In the genomic region with DNA sequence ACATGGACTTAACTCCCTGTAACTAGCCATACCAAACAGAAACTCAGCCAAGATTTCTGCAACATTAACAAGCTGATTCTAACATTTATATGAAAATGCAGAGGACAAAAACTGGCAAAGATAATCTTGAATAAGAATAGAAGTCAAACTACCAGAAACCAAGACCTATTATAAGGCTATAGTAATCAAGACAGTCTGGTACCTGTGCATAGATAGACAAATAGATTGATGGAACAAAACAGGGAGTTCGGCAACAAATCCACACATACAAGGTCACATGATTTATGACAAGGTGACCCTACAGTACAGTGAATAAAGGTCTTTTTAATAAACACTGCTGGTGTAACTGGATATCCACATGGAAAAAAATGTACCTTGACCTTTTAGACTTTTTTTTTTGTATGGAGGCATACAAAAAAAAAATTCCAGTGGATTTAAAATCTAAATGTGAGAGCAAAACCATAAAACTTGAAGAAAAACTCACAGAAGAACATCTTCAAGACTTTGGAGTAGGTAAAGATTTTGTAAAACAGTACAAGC, we compare ENCODE assay signal across 20 cellular contexts. TPM values are rescaled to one million over a fixed set of nuclear protein-coding genes. Genes with fewer than 3 reads are reported as not detected.
DNase-seq lines count a peak whose midpoint lies in the region; FAIRE-seq and TF ChIP-seq lines count a peak whose summit lies in the region.
"Had no signal": no experiment of that assay in that cellular context is flagged by ENCODE, and none has a peak within 500 bp of the region (broad histone marks: within the 10 kb centered on the region; RNA-seq: fewer than 3 reads in every experiment).

No MANE protein-coding gene starts in this region.

- no peak overlapping the region for H3K4me3 Mint-ChIP-seq in activated T-helper 1 cell treated with anti-CD3 and anti-CD28 coated beads, Interleukin-12 subunit alpha, Interleukin-12 subunit beta, Interleukin-2, Interleukin-4 antibody, amounts not matched to agents 30 ng/mL and 10 ng/mL and 1 ng/mL, durations not matched to agents 14 hours and 24 hours and 36 hours
- H3K4me3 Mint-ChIP-seq: HFFc6 had no signal

- no peak for TF ChIP-seq CTCF in OCI-LY7 (conservative IDR thresholded peaks at IDR 0.05; ENCODE audit: low read length)
- no peak for TF ChIP-seq CTCF in keratinocyte (optimal IDR thresholded peaks at IDR 0.05 in 1 of 3, IDR thresholded peaks at IDR 0.05 in 1 of 3, conservative IDR thresholded peaks at IDR 0.05 in 1 of 3; ENCODE audit: extremely low read depth in 1 of 3, insufficient read depth in 2 of 3, low read length in 3 of 3)

- no peak for FAIRE-seq in keratinocyte (lab: Jason Lieb, UNC)
- FAIRE-seq: A549, GM12891, GM19239, HTR-8/SVneo had no signal

- H3K36me3 ChIP-seq in HAP-1 (replicated peaks) (no peaks in the 10 kb centered on the region), OCI-LY7 (ENCODE audit: insufficient read depth, low read length) (peaks cover 19% of the 10 kb centered on the region), keratinocyte (ENCODE audit: control insufficient read depth in 2 of 2, extremely low read depth in 1 of 2, insufficient read depth in 2 of 2, low read length in 2 of 2) (no peaks in the 10 kb centered on the region)

- H3K27ac Mint-ChIP-seq in activated T-helper 1 cell treated with anti-CD3 and anti-CD28 coated beads, Interleukin-12 subunit alpha, Interleukin-12 subunit beta, Interleukin-2, Interleukin-4 antibody, amounts not matched to agents 30 ng/mL and 10 ng/mL and 1 ng/mL, durations not matched to agents 14 hours and 24 hours and 36 hours, result no peak overlapping the region
- H3K27ac Mint-ChIP-seq: CD4-positive, alpha-beta T cell; HFFc6 had no signal

- H3K9me1 ChIP-seq in keratinocyte (ENCODE audit: control insufficient read depth, extremely low read depth, insufficient read depth, low read length), result no peaks in the 10 kb centered on the region

- peaks cover 26% of the 10 kb centered on the region for H3K4me1 ChIP-seq in HAP-1
- H3K4me1 ChIP-seq in OCI-LY7 (ENCODE audit: insufficient read depth, low read length, poor library complexity, severe bottlenecking), result peaks cover 32% of the 10 kb centered on the region
- H3K4me1 ChIP-seq in keratinocyte (ENCODE audit: control insufficient read depth, extremely low read depth, insufficient read depth, low read length), result peaks cover 10% of the 10 kb centered on the region

- no peak overlapping the region for H3K9ac ChIP-seq in keratinocyte (ENCODE audit: control insufficient read depth, extremely low read depth, insufficient read depth, low read length)
- H3K9ac ChIP-seq: GM23248 had no signal

- peak overlapping the region; percentile 36 for H3K4me2 ChIP-seq in OCI-LY7 (ENCODE audit: low read length)
- H3K4me2 ChIP-seq in keratinocyte (ENCODE audit: control insufficient read depth, extremely low read depth, insufficient read depth, low read depth, low read length), result no peak overlapping the region
- H3K4me2 ChIP-seq: A549 had no signal

- dilution Hi-C loops in keratinocyte (cut with MboI; ENCODE audit: extremely low pct_ligation_motif_present, low sequenced_read_pairs), result no loop called here

- H3K27me3 Mint-ChIP-seq in activated T-helper 1 cell treated with anti-CD3 and anti-CD28 coated beads, Interleukin-12 subunit alpha, Interleukin-12 subunit beta, Interleukin-2, Interleukin-4 antibody, amounts not matched to agents 30 ng/mL and 10 ng/mL and 1 ng/mL, durations not matched to agents 14 hours and 24 hours and 36 hours (ENCODE audit: insufficient read depth), result peaks cover 12% of the 10 kb centered on the region
- H3K27me3 Mint-ChIP-seq: CD4-positive, alpha-beta T cell had no signal

- H3K4me3 ChIP-seq in HAP-1, result no peak overlapping the region
- no peak overlapping the region for H3K4me3 ChIP-seq in OCI-LY7 (ENCODE audit: low read depth, low read length, poor library complexity, severe bottlenecking)
- no peak overlapping the region for H3K4me3 ChIP-seq in keratinocyte (ENCODE audit: control insufficient read depth in 2 of 3, extremely low read depth in 1 of 3, insufficient read depth in 2 of 3, low read depth in 1 of 3, low read length in 3 of 3)
- H3K4me3 ChIP-seq: A549, GM23248 had no signal

- BruUV-seq in OCI-LY7 (replicated peaks; lab: Mats Ljungman, UMichigan), result no TSS peak

- CTCF ChIA-PET in OCI-LY7 (lab: Charles Lee; ENCODE audit: unreplicated experiment), result no interaction called here

- intact Hi-C loops in OCI-LY7 (cut with micrococcal nuclease; ENCODE audit: unreplicated experiment), result loop anchor here (5.0 kb wide), 2 partner anchors 53 to 88 kb away; no protein-coding TSS in a partner anchor
- intact Hi-C loops in activated T-helper 1 cell treated with anti-CD3 and anti-CD28 coated beads, Interleukin-12 subunit alpha, Interleukin-12 subunit beta, Interleukin-2, Interleukin-4 antibody, amounts not matched to agents 30 ng/mL and 10 ng/mL and 1 ng/mL, durations not matched to agents 14 hours and 24 hours and 36 hours (cut with micrococcal nuclease), result loop anchor here (5.0 kb wide), 2 partner anchors 1228 to 1388 kb away; a partner anchor contains a TSS

- no peaks in the 10 kb centered on the region for H3K9me3 ChIP-seq in HAP-1
- H3K9me3 ChIP-seq in OCI-LY7 (ENCODE audit: low read length), result no peaks in the 10 kb centered on the region
- H3K9me3 ChIP-seq in keratinocyte (ENCODE audit: control insufficient read depth, low read depth, low read length), result no peaks in the 10 kb centered on the region
- H3K9me3 ChIP-seq: A549, Caco-2 had no signal

- H3K27ac ChIP-seq in OCI-LY7 (ENCODE audit: low read depth, low read length, poor library complexity, severe bottlenecking) (no peak overlapping the region), keratinocyte (ENCODE audit: control insufficient read depth, insufficient read depth, low read length) (no peak overlapping the region)
- H3K27ac ChIP-seq: 22Rv1, A549, C4-2B, GM23248 had no signal

- H2AFZ ChIP-seq in OCI-LY7 (ENCODE audit: low read length), result peak overlapping the region; percentile 96
- H2AFZ ChIP-seq in keratinocyte (ENCODE audit: control insufficient read depth, low read length), result peak overlapping the region; percentile 43
- H2AFZ ChIP-seq: GM23248 had no signal

- H4K20me1 ChIP-seq in OCI-LY7 (ENCODE audit: insufficient read depth, low read length) (peaks cover 11% of the 10 kb centered on the region), keratinocyte (ENCODE audit: control insufficient read depth, extremely low read depth, insufficient read depth, low read length) (no peaks in the 10 kb centered on the region)

- in situ Hi-C loops in HAP-1 (cut with MboI; ENCODE audit: low sequenced_read_pairs), result no loop called here

- H3K79me2 ChIP-seq in OCI-LY7 (ENCODE audit: insufficient read depth, low read depth, low read length) (peaks cover 22% of the 10 kb centered on the region), keratinocyte (ENCODE audit: control insufficient read depth, insufficient read depth, low read length) (peaks cover 20% of the 10 kb centered on the region)

- peaks cover 19% of the 10 kb centered on the region for H3K4me1 Mint-ChIP-seq in activated T-helper 1 cell treated with anti-CD3 and anti-CD28 coated beads, Interleukin-12 subunit alpha, Interleukin-12 subunit beta, Interleukin-2, Interleukin-4 antibody, amounts not matched to agents 30 ng/mL and 10 ng/mL and 1 ng/mL, durations not matched to agents 14 hours and 24 hours and 36 hours (ENCODE audit: low read depth)

- POLR2A ChIA-PET in OCI-LY7 (lab: Charles Lee), result interaction anchor here (0.6 to 0.9 kb wide), 5 partner anchors 42 to 360 kb away, joined by 3 to 5 read pairs (median 4); no protein-coding TSS in a partner anchor

- no peaks in the 10 kb centered on the region for H3K9me3 Mint-ChIP-seq in activated T-helper 1 cell treated with anti-CD3 and anti-CD28 coated beads, Interleukin-12 subunit alpha, Interleukin-12 subunit beta, Interleukin-2, Interleukin-4 antibody, amounts not matched to agents 30 ng/mL and 10 ng/mL and 1 ng/mL, durations not matched to agents 14 hours and 24 hours and 36 hours
- H3K9me3 Mint-ChIP-seq: CD4-positive, alpha-beta T cell; HFFc6 had no signal

- peak; percentile 3 for DNase-seq in NCI-H146 (lab: John Stamatoyannopoulos, UW)
- no peak for DNase-seq in NCI-H146 treated with DMSO at 0.1 percent for 48 hours (lab: John Stamatoyannopoulos, UW; ENCODE audit: unreplicated experiment)
- peak; percentile 21 to 93 for DNase-seq in HAP-1 (ENCODE audit: low spot score in 2 of 2)
- no peak for DNase-seq in OCI-LY7 (ENCODE audit: low spot score)
- no peak for DNase-seq in keratinocyte (ENCODE audit: low read depth, low spot score)
- no peak for DNase-seq in activated CD4-positive, alpha-beta T cell treated with anti-CD3 and anti-CD28 coated beads, Interleukin-2, amount 50 U/mL, for 4 hours
- DNase-seq in activated T-helper 1 cell treated with anti-CD3 and anti-CD28 coated beads, Interleukin-12 subunit alpha, Interleukin-12 subunit beta, Interleukin-2, Interleukin-4 antibody, amounts not matched to agents 30 ng/mL and 10 ng/mL and 1 ng/mL, durations not matched to agents 14 hours and 24 hours and 36 hours (ENCODE audit: low spot score), result no peak
- DNase-seq in stimulated activated naive CD4-positive, alpha-beta T cell treated with Interleukin-2 at 50 U/mL for 16 hours (lab: John Stamatoyannopoulos, UW), result no peak
- DNase-seq: AML-193; Caco-2; CD4-positive, alpha-beta T cell; GM23248; HCEC 1CT; HFFc6 had no signal

- H3K27me3 ChIP-seq in HAP-1 (ENCODE audit: low read depth) (no peaks in the 10 kb centered on the region), keratinocyte (ENCODE audit: control insufficient read depth, extremely low read depth, insufficient read depth, low read length) (no peaks in the 10 kb centered on the region)

- H3K36me3 Mint-ChIP-seq in activated T-helper 1 cell treated with anti-CD3 and anti-CD28 coated beads, Interleukin-12 subunit alpha, Interleukin-12 subunit beta, Interleukin-2, Interleukin-4 antibody, amounts not matched to agents 30 ng/mL and 10 ng/mL and 1 ng/mL, durations not matched to agents 14 hours and 24 hours and 36 hours (ENCODE audit: low read depth), result peaks cover 8% of the 10 kb centered on the region

- no peaks in the 10 kb centered on the region for H3K9me2 ChIP-seq in OCI-LY7 (ENCODE audit: insufficient read depth, low read length)

RNA-seq across cellular contexts. Expression of a gene that starts 2.9 kb away (rescaled TPM):
- total RNA-seq in OCI-LY7 (2014; rRNA removed; shearing (Covaris generic)), result 97.6 and 108 TPM in 2 replicates
- 118 and 134 TPM in 2 replicates for total RNA-seq in OCI-LY7 (2022)
- polyA plus RNA-seq in keratinocyte, result 6.0 to 20.8 TPM (median 18.3 TPM) in 3 replicates
- 0.96 TPM for polyA plus RNA-seq in keratinocyte (2011; ENCODE audit: low read depth)
- 5.9 and 11.1 TPM in 2 replicates for polyA plus RNA-seq in keratinocyte (2011; cell fraction: cytosol; rRNA removed)
- polyA plus RNA-seq in keratinocyte (2011; cell fraction: nucleus; rRNA removed), result 8.8 and 12.0 TPM in 2 replicates
- 2.5 and 12.3 TPM in 2 replicates for polyA plus RNA-seq in keratinocyte (2012; ENCODE audit: low replicate concordance)
- polyA minus RNA-seq in keratinocyte, result 1.9 to 14.6 TPM (median 4.6 TPM) in 3 replicates
- 16.3 TPM for polyA minus RNA-seq in keratinocyte (2011; cell fraction: cytosol; rRNA and poly(A)+ RNA removed)
- polyA minus RNA-seq in keratinocyte (2011; cell fraction: nucleus; rRNA and poly(A)+ RNA removed), result 7.8 and 12.9 TPM in 2 replicates
- 74.7 and 78.0 TPM in 2 replicates for total RNA-seq in activated T-helper 1 cell treated with anti-CD3 and anti-CD28 coated beads, Interleukin-12 subunit alpha, Interleukin-12 subunit beta, Interleukin-2, Interleukin-4 antibody, amounts not matched to agents 30 ng/mL and 10 ng/mL and 1 ng/mL, durations not matched to agents 14 hours and 24 hours and 36 hours

Comparison
In these comparisons a context has a peak if more than half of its experiments do, and no peak if none do; other contexts are left out.
1. DNase-seq: peak in NCI-H146 (single experiment) and HAP-1 (2 of 2); none in NCI-H146 treated with DMSO at 0.1 percent for 48 hours (single experiment), OCI-LY7 (single experiment), keratinocyte (single experiment), activated CD4-positive, alpha-beta T cell treated with anti-CD3 and anti-CD28 coated beads, Interleukin-2, amount 50 U/mL, for 4 hours (0 of 2), activated T-helper 1 cell treated with anti-CD3 and anti-CD28 coated beads, Interleukin-12 subunit alpha, Interleukin-12 subunit beta, Interleukin-2, Interleukin-4 antibody, amounts not matched to agents 30 ng/mL and 10 ng/mL and 1 ng/mL, durations not matched to agents 14 hours and 24 hours and 36 hours (single experiment) and stimulated activated naive CD4-positive, alpha-beta T cell treated with Interleukin-2 at 50 U/mL for 16 hours (single experiment).